In the genomic region with DNA sequence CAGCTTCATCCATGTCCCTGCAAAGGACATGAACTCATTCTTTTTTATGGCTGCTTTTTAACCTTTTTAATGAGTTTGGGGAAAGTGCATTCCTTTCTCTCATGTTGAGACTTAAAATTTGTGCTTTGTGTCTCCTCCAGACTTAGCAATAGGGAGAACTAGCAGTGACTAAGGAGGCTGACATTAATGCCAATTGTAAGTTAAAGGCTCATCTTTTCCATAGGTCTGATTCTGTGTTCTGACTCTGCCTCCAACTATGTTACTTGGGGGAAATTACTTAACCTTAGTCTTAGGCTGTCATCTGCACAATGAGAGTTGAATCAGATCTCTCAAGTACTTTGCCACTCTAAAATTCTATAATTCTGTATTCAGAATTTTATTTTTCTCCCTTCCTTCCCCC, we compare ENCODE assay signal across 15 cellular contexts. TPM values are rescaled to one million over a fixed set of nuclear protein-coding genes. Genes with fewer than 3 reads are reported as not detected.
DNase-seq lines count a peak whose midpoint lies in the region; ATAC-seq, FAIRE-seq and TF ChIP-seq lines count a peak whose summit lies in the region.
"Had no signal": no experiment of that assay in that cellular context is flagged by ENCODE, and none has a peak within 500 bp of the region (broad histone marks: within the 10 kb centered on the region; RNA-seq: fewer than 3 reads in every experiment).

No MANE protein-coding gene starts in this region.

- H3K4me3 Mint-ChIP-seq in activated CD4-positive, alpha-beta T cell treated with anti-CD3 and anti-CD28 coated beads for 36 hours = no peak overlapping the region
- no peak overlapping the region for H3K4me3 Mint-ChIP-seq in chondrocyte (ENCODE audit: unreplicated experiment)

- H3K4me3 ChIP-seq in osteoblast (ENCODE audit: insufficient read depth, low read length) (no peak overlapping the region), aorta (ENCODE audit: low read length in 2 of 2) (no peak overlapping the region)
- H3K4me3 ChIP-seq: esophagus muscularis mucosa, lower lobe of right lung, SK-N-MC had no signal

- H3K9me3 ChIP-seq in osteoblast (ENCODE audit: low read depth, low read length) = no peaks in the 10 kb centered on the region
- H3K9me3 ChIP-seq in aorta (ENCODE audit: control insufficient read depth, low read length) = no peaks in the 10 kb centered on the region
- H3K9me3 ChIP-seq: esophagus muscularis mucosa, lower lobe of right lung had no signal

- peaks cover 18% of the 10 kb centered on the region for H3K36me3 ChIP-seq in osteoblast (ENCODE audit: insufficient read depth, low read length)
- no peaks in the 10 kb centered on the region for H3K36me3 ChIP-seq in aorta (ENCODE audit: control insufficient read depth in 1 of 2, insufficient read depth in 2 of 2, low read length in 1 of 2)

- H3K27me3 ChIP-seq in osteoblast (ENCODE audit: insufficient read depth, low read length) (no peaks in the 10 kb centered on the region), aorta (ENCODE audit: control insufficient read depth in 1 of 2, insufficient read depth in 2 of 2, low read length in 1 of 2) (no peaks in the 10 kb centered on the region)
- H3K27me3 ChIP-seq: esophagus muscularis mucosa had no signal

- H3K79me2 ChIP-seq in osteoblast (ENCODE audit: insufficient read depth, low read length) = peaks cover 53% of the 10 kb centered on the region

- intact Hi-C loops in activated CD4-positive, alpha-beta T cell treated with anti-CD3 and anti-CD28 coated beads for 36 hours (cut with DNase I, micrococcal nuclease) = no loop called here
- intact Hi-C loops in aorta (cut with DNase I) = no loop called here

- DNase-seq in activated CD4-positive, alpha-beta T cell treated with anti-CD3 and anti-CD28 coated beads for 36 hours = no peak
- no peak for DNase-seq in activated CD4-positive, alpha-beta T cell treated with anti-CD3 and anti-CD28 coated beads, Interleukin-2, amount 50 U/mL, for 48 hours
- peak; percentile 77 for DNase-seq in HS-5 (ENCODE audit: low read depth)
- DNase-seq in chondrocyte (ENCODE audit: low spot score) = no peak
- peak; percentile 90 for DNase-seq in osteoblast (ENCODE audit: insufficient read length, low spot score, missing footprints)
- no peak for DNase-seq in HTR-8/SVneo (ENCODE audit: insufficient read length, low spot score)
- DNase-seq in aorta = no peak
- no peak for DNase-seq in stimulated activated CD4-positive, alpha-beta T cell treated with anti-CD3 and anti-CD28 coated beads, Interleukin-4, amount 100 ng/mL, for 4 hours
- DNase-seq: lower lobe of right lung, NCI-H1105 treated with DMSO at 0.1 percent for 48 hours, NCI-H345, substantia nigra had no signal

- H3K36me3 Mint-ChIP-seq in activated CD4-positive, alpha-beta T cell treated with anti-CD3 and anti-CD28 coated beads for 36 hours (ENCODE audit: low read depth) = peaks cover 5% of the 10 kb centered on the region
- no peaks in the 10 kb centered on the region for H3K36me3 Mint-ChIP-seq in chondrocyte (ENCODE audit: low read depth)

- H3K4me1 ChIP-seq in osteoblast (ENCODE audit: insufficient read depth, low read length) = peaks cover 41% of the 10 kb centered on the region
- peaks cover 0 to 2% of the 10 kb centered on the region in 2 donors for H3K4me1 ChIP-seq in aorta (ENCODE audit: control insufficient read depth in 1 of 2, insufficient read depth in 2 of 2, low read length in 2 of 2)

- H3K27ac Mint-ChIP-seq in activated CD4-positive, alpha-beta T cell treated with anti-CD3 and anti-CD28 coated beads for 36 hours = peak overlapping the region; percentile 85
- H3K27ac Mint-ChIP-seq in chondrocyte (ENCODE audit: unreplicated experiment) = peak overlapping the region; percentile 69

- ATAC-seq in activated CD4-positive, alpha-beta T cell treated with anti-CD3 and anti-CD28 coated beads for 36 hours = peak; percentile 91
- no peak for ATAC-seq in aorta (ENCODE audit: low FRiP score)
- ATAC-seq: lower lobe of right lung had no signal

- H3K4me1 Mint-ChIP-seq in activated CD4-positive, alpha-beta T cell treated with anti-CD3 and anti-CD28 coated beads for 36 hours = peaks cover 8% of the 10 kb centered on the region
- H3K4me1 Mint-ChIP-seq in chondrocyte (ENCODE audit: low read depth) = peaks cover 16% of the 10 kb centered on the region

- peaks cover 6% of the 10 kb centered on the region for H4K20me1 ChIP-seq in osteoblast (ENCODE audit: insufficient read depth, low read length)

- CTCF ChIA-PET in activated CD4-positive, alpha-beta T cell treated with anti-CD3 and anti-CD28 coated beads for 36 hours (lab: Charles Lee) = no interaction called here

- FAIRE-seq in HTR-8/SVneo (lab: Jason Lieb, UNC) = no peak

- no peaks in the 10 kb centered on the region for H3K27me3 Mint-ChIP-seq in activated CD4-positive, alpha-beta T cell treated with anti-CD3 and anti-CD28 coated beads for 36 hours
- H3K27me3 Mint-ChIP-seq in chondrocyte (ENCODE audit: low read depth) = no peaks in the 10 kb centered on the region

- POLR2A ChIA-PET in activated CD4-positive, alpha-beta T cell treated with anti-CD3 and anti-CD28 coated beads for 36 hours (lab: Charles Lee) = interaction anchor here (0.6 kb wide), 1 partner anchor 289 kb away, joined by 8 read pairs; no protein-coding TSS in a partner anchor

- H3K27ac ChIP-seq in osteoblast (ENCODE audit: low read depth, low read length) (peak overlapping the region; percentile 68), aorta (ENCODE audit: low read depth in 1 of 2, low read length in 2 of 2) (no peak overlapping the region)
- H3K27ac ChIP-seq: esophagus muscularis mucosa, lower lobe of right lung, SK-N-MC, VCaP had no signal

- TF ChIP-seq CTCF in chondrocyte (IDR thresholded peaks at IDR 0.05) = no peak
- no peak for TF ChIP-seq CTCF in osteoblast (IDR thresholded peaks at IDR 0.05; ENCODE audit: extremely low read depth, low read depth, low read length)

- H3K9me3 Mint-ChIP-seq in activated CD4-positive, alpha-beta T cell treated with anti-CD3 and anti-CD28 coated beads for 36 hours (ENCODE audit: low read depth) = no peaks in the 10 kb centered on the region
- no peaks in the 10 kb centered on the region for H3K9me3 Mint-ChIP-seq in chondrocyte (ENCODE audit: low read depth)

- no peak overlapping the region for H3K4me2 ChIP-seq in osteoblast (ENCODE audit: insufficient read depth, low read length)

- no peak overlapping the region for H2AFZ ChIP-seq in osteoblast (ENCODE audit: low read length)

RNA-seq across cellular contexts. Expression of gene PHAF1, which starts 17.5 kb away (rescaled TPM):
- total RNA-seq in activated CD4-positive, alpha-beta T cell treated with anti-CD3 and anti-CD28 coated beads for 36 hours = 10 to 100 TPM; 12.7 to 14.0 TPM
- total RNA-seq in chondrocyte = 14.0 to 18.2 TPM (median 14.9 TPM) in 3 replicates
- total RNA-seq in osteoblast = 13.8 and 17.1 TPM in 2 replicates
- total RNA-seq in aorta = 10 to 100 TPM; 13.7 to 20.7 TPM
- 10 to 100 TPM; 12.6 to 13.4 TPM for polyA plus RNA-seq in aorta

RNA-seq across cellular contexts. Expression of gene B3GNT9, which starts 58.6 kb away (rescaled TPM):
- total RNA-seq in activated CD4-positive, alpha-beta T cell treated with anti-CD3 and anti-CD28 coated beads for 36 hours = 1 to 10 TPM; 2.3 to 3.0 TPM
- 39.9 to 64.4 TPM (median 41.4 TPM) in 3 replicates for total RNA-seq in chondrocyte
- 54.8 and 58.6 TPM in 2 replicates for total RNA-seq in osteoblast
- total RNA-seq in aorta = 10 to 100 TPM; 13.0 to 21.3 TPM
- 10 to 100 TPM in 1 of 2 donors, 1 to 10 TPM in 1; 3.9 to 22.4 TPM for polyA plus RNA-seq in aorta

Comparison
In these comparisons a context has a peak if more than half of its experiments do, and no peak if none do; other contexts are left out.
1. DNase-seq: peak in HS-5 (single experiment) and osteoblast (single experiment); none in activated CD4-positive, alpha-beta T cell treated with anti-CD3 and anti-CD28 coated beads for 36 hours (single experiment), activated CD4-positive, alpha-beta T cell treated with anti-CD3 and anti-CD28 coated beads, Interleukin-2, amount 50 U/mL, for 48 hours (0 of 2), chondrocyte (single experiment), HTR-8/SVneo (single experiment), aorta (0 of 2) and stimulated activated CD4-positive, alpha-beta T cell treated with anti-CD3 and anti-CD28 coated beads, Interleukin-4, amount 100 ng/mL, for 4 hours (0 of 2).